ENCODE assay signal across 17 cellular contexts in genomic region chr16:73671102-73671501, GRCh38.
"Had no signal": no experiment of that assay in that cellular context is flagged by ENCODE, and none has a peak within 500 bp of the region (broad histone marks: within the 10 kb centered on the region; RNA-seq: fewer than 3 reads in every experiment).

No MANE protein-coding gene starts in this region.

- H3K36me3 ChIP-seq: brain microvascular endothelial cell, gastrocnemius medialis, neutrophil, pancreas, sigmoid colon had no signal

- H3K4me3 Mint-ChIP-seq: activated CD4-positive, alpha-beta T cell treated with anti-CD3 and anti-CD28 coated beads, Interleukin-2, amount 10 ng/mL, durations not matched to agents 24 days and 14 days; activated CD8-positive, alpha-beta T cell treated with anti-CD3 and anti-CD28 coated beads for 36 hours; activated naive CD4-positive, alpha-beta T cell treated with anti-CD3 and anti-CD28 coated beads for 36 hours; activated T-cell treated with anti-CD3 and anti-CD28 coated beads, Interleukin-2, amount 50 U/mL, for 24 hours; memory B cell; stimulated activated memory B cell treated with anti-CD40 and anti-IgM and Interleukin-4, amounts not matched to agents 10 μg/mL and 1 μg/mL and 100 μg/mL, for 72 hours had no signal

- H3K27ac Mint-ChIP-seq: activated CD4-positive, alpha-beta T cell treated with anti-CD3 and anti-CD28 coated beads, Interleukin-2, amount 10 ng/mL, durations not matched to agents 24 days and 14 days; activated CD8-positive, alpha-beta T cell treated with anti-CD3 and anti-CD28 coated beads for 36 hours; activated naive CD4-positive, alpha-beta T cell treated with anti-CD3 and anti-CD28 coated beads for 36 hours; activated T-cell treated with anti-CD3 and anti-CD28 coated beads, Interleukin-2, amount 50 U/mL, for 24 hours; activated T-helper 2 cell treated with anti-CD3 and anti-CD28 coated beads, Interferon-gamma antibody, Interleukin-2, Interleukin-4, amounts not matched to agents 10 μg/mL and 5 μg/mL and 100 μg/mL, durations not matched to agents 14 hours and 24 hours and 36 hours; memory B cell; stimulated activated memory B cell treated with anti-CD40 and anti-IgM and Interleukin-4, amounts not matched to agents 10 μg/mL and 1 μg/mL and 100 μg/mL, for 72 hours had no signal

- ATAC-seq: activated CD8-positive, alpha-beta T cell treated with anti-CD3 and anti-CD28 coated beads for 36 hours; gastrocnemius medialis; stimulated activated memory B cell treated with anti-CD40 and anti-IgM and Interleukin-4, amounts not matched to agents 10 μg/mL and 1 μg/mL and 100 μg/mL, for 72 hours had no signal

- H3K27me3 Mint-ChIP-seq: activated CD4-positive, alpha-beta T cell treated with anti-CD3 and anti-CD28 coated beads, Interleukin-2, amount 10 ng/mL, durations not matched to agents 24 days and 14 days; memory B cell had no signal

- H3K4me1 ChIP-seq: gastrocnemius medialis, sigmoid colon had no signal

- H3K27me3 ChIP-seq: brain microvascular endothelial cell, gastrocnemius medialis, neutrophil, pancreas, sigmoid colon had no signal

- H3K36me3 Mint-ChIP-seq: memory B cell; stimulated activated memory B cell treated with anti-CD40 and anti-IgM and Interleukin-4, amounts not matched to agents 10 μg/mL and 1 μg/mL and 100 μg/mL, for 72 hours had no signal

- H3K27ac ChIP-seq: brain microvascular endothelial cell, gastrocnemius medialis, neutrophil, pancreas, sigmoid colon had no signal

- DNase-seq: activated CD4-positive, alpha-beta T cell treated with anti-CD3 and anti-CD28 coated beads, Interleukin-2, amount 10 ng/mL, durations not matched to agents 24 days and 14 days; activated CD8-positive, alpha-beta T cell treated with anti-CD3 and anti-CD28 coated beads for 36 hours; activated naive CD4-positive, alpha-beta T cell treated with anti-CD3 and anti-CD28 coated beads for 36 hours; activated T-cell treated with anti-CD3 and anti-CD28 coated beads, Interleukin-2, amount 50 U/mL, for 24 hours; anterior cingulate cortex; brain microvascular endothelial cell; central memory CD4-positive, alpha-beta T cell; gastrocnemius medialis; head of caudate nucleus; pancreas; sigmoid colon; stimulated activated CD4-positive, alpha-beta T cell treated with anti-CD3 and anti-CD28 coated beads, Interleukin-4, amount 100 ng/mL, for 24 hours; T1000 had no signal

- H3K4me1 Mint-ChIP-seq: activated CD4-positive, alpha-beta T cell treated with anti-CD3 and anti-CD28 coated beads, Interleukin-2, amount 10 ng/mL, durations not matched to agents 24 days and 14 days; memory B cell; stimulated activated memory B cell treated with anti-CD40 and anti-IgM and Interleukin-4, amounts not matched to agents 10 μg/mL and 1 μg/mL and 100 μg/mL, for 72 hours had no signal

- H3K9me3 ChIP-seq: gastrocnemius medialis, neutrophil, pancreas, sigmoid colon had no signal

- H3K4me3 ChIP-seq: gastrocnemius medialis, pancreas, sigmoid colon had no signal

- H3K9me3 Mint-ChIP-seq: activated CD4-positive, alpha-beta T cell treated with anti-CD3 and anti-CD28 coated beads, Interleukin-2, amount 10 ng/mL, durations not matched to agents 24 days and 14 days; activated naive CD4-positive, alpha-beta T cell treated with anti-CD3 and anti-CD28 coated beads for 36 hours; activated T-helper 2 cell treated with anti-CD3 and anti-CD28 coated beads, Interferon-gamma antibody, Interleukin-2, Interleukin-4, amounts not matched to agents 10 μg/mL and 5 μg/mL and 100 μg/mL, durations not matched to agents 14 hours and 24 hours and 36 hours had no signal
